ENCODE assay signal across 1 cellular context in genomic region chr2:9836517-9836916, GRCh38.
TF ChIP-seq lines count a peak whose summit lies in the region.

No MANE protein-coding gene starts in this region.

TF ChIP-seq in IMR-90, 13 proteins besides CTCF, POLR2A, EP300 and RAD21 (continued from another document):
- TF ChIP-seq CEBPB (IDR thresholded peaks at IDR 0.05; ENCODE audit: low read depth, low read length): no peak
- TF ChIP-seq, protein P1, sequence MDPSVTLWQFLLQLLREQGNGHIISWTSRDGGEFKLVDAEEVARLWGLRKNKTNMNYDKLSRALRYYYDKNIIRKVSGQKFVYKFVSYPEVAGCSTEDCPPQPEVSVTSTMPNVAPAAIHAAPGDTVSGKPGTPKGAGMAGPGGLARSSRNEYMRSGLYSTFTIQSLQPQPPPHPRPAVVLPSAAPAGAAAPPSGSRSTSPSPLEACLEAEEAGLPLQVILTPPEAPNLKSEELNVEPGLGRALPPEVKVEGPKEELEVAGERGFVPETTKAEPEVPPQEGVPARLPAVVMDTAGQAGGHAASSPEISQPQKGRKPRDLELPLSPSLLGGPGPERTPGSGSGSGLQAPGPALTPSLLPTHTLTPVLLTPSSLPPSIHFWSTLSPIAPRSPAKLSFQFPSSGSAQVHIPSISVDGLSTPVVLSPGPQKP (IDR thresholded peaks at IDR 0.05; ENCODE audit: borderline replicate concordance, low read depth, low read length): no peak
- no peak for TF ChIP-seq RFX5 (IDR thresholded peaks at IDR 0.05; ENCODE audit: low read depth, low read length)
